In genomic region chr2:200585730-200586643, GRCh38 we compare ENCODE assay signal across 1 cellular context.
A peak's percentile ranks its signal among the peaks of the same experiment; 100 is the strongest.
TF ChIP-seq lines count a peak whose summit lies in the region.

AOX1 (plus strand) TSS chr2:200586014; CDS start chr2:200586109, 95 bp downstream.

TF ChIP-seq in HepG2, 621 proteins besides CTCF, POLR2A, EP300 and RAD21 (continued from another document and continues in another):
- TF ChIP-seq ZNF367 (CRISPR knock-in tag; IDR thresholded peaks at IDR 0.05; ENCODE audit: borderline replicate concordance), result no peak; the same call in 1 of the 2 replicates
- 0 out of 2 replicates have a peak, but pooled peaks have one; percentile 21 for TF ChIP-seq ZNF562 (CRISPR knock-in tag; IDR thresholded peaks at IDR 0.05; ENCODE audit: borderline replicate concordance)
- TF ChIP-seq SAFB2 (CRISPR knock-in tag; IDR thresholded peaks at IDR 0.05; ENCODE audit: borderline replicate concordance, low read depth), result peak; percentile 76; the same call in 1 of the 2 replicates
- no peak for TF ChIP-seq ETS1 (CRISPR knock-in tag; IDR thresholded peaks at IDR 0.05)
- TF ChIP-seq ZNF674 (CRISPR knock-in tag; IDR thresholded peaks at IDR 0.05; ENCODE audit: low read depth), result no peak
- no peak for TF ChIP-seq NRL (CRISPR knock-in tag; IDR thresholded peaks at IDR 0.05; ENCODE audit: borderline replicate concordance)
- TF ChIP-seq ZNF75D (CRISPR knock-in tag; IDR thresholded peaks at IDR 0.05; ENCODE audit: borderline replicate concordance), result 0 out of 2 replicates have a peak, but pooled peaks have one; percentile 36
- TF ChIP-seq ATF1 (CRISPR knock-in tag; IDR thresholded peaks at IDR 0.05), result peak; percentile 63
- no peak for TF ChIP-seq SP5 (CRISPR knock-in tag; IDR thresholded peaks at IDR 0.05; ENCODE audit: borderline replicate concordance, low read depth)
- TF ChIP-seq, protein P1, sequence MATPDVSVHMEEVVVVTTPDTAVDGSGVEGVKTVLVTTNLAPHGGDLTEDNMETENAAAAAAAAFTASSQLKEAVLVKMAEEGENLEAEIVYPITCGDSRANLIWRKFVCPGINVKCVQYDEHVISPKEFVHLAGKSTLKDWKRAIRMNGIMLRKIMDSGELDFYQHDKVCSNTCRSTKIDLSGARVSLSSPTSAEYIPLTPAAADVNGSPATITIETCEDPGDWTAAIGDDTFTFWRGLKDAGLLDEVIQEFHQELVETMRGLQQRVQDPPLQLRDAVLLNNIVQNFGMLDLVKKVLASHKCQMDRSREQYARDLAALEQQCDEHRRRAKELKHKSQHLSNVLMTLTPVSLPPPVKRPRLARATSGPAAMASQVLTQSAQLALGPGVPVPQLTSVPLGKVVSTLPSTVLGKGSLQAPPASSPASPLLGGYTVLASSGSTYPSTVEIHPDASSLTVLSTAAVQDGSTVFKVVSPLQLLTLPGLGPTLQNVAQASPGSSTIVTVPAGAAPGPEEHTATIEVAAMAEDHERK (CRISPR knock-in tag; IDR thresholded peaks at IDR 0.05; ENCODE audit: low read depth), result peak; percentile 35; the same call in 1 of the 2 replicates
- TF ChIP-seq ZNF12 (CRISPR knock-in tag; IDR thresholded peaks at IDR 0.05), result no peak
- no peak for TF ChIP-seq ZNF235 (CRISPR knock-in tag; IDR thresholded peaks at IDR 0.05; ENCODE audit: borderline replicate concordance)
- TF ChIP-seq TFDP2 (CRISPR knock-in tag; IDR thresholded peaks at IDR 0.05), result peak; percentile 78
- TF ChIP-seq ZNF709 (CRISPR knock-in tag; IDR thresholded peaks at IDR 0.05), result peak; percentile 80; the same call in 1 of the 2 replicates
- TF ChIP-seq, protein P2, sequence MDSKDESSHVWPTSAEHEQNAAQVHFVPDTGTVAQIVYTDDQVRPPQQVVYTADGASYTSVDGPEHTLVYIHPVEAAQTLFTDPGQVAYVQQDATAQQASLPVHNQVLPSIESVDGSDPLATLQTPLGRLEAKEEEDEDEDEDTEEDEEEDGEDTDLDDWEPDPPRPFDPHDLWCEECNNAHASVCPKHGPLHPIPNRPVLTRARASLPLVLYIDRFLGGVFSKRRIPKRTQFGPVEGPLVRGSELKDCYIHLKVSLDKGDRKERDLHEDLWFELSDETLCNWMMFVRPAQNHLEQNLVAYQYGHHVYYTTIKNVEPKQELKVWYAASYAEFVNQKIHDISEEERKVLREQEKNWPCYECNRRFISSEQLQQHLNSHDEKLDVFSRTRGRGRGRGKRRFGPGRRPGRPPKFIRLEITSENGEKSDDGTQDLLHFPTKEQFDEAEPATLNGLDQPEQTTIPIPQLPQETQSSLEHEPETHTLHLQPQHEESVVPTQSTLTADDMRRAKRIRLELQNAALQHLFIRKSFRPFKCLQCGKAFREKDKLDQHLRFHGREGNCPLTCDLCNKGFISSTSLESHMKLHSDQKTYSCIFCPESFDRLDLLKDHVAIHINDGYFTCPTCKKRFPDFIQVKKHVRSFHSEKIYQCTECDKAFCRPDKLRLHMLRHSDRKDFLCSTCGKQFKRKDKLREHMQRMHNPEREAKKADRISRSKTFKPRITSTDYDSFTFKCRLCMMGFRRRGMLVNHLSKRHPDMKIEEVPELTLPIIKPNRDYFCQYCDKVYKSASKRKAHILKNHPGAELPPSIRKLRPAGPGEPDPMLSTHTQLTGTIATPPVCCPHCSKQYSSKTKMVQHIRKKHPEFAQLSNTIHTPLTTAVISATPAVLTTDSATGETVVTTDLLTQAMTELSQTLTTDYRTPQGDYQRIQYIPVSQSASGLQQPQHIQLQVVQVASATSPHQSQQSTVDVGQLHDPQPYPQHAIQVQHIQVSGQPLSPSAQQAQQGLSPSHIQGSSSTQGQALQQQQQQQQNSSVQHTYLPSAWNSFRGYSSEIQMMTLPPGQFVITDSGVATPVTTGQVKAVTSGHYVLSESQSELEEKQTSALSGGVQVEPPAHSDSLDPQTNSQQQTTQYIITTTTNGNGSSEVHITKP (CRISPR knock-in tag; IDR thresholded peaks at IDR 0.05; ENCODE audit: low read depth), result no peak
- TF ChIP-seq ZBTB38 (CRISPR knock-in tag; IDR thresholded peaks at IDR 0.05), result peak; percentile 76; the same call in 1 of the 2 replicates
- TF ChIP-seq, protein P3, sequence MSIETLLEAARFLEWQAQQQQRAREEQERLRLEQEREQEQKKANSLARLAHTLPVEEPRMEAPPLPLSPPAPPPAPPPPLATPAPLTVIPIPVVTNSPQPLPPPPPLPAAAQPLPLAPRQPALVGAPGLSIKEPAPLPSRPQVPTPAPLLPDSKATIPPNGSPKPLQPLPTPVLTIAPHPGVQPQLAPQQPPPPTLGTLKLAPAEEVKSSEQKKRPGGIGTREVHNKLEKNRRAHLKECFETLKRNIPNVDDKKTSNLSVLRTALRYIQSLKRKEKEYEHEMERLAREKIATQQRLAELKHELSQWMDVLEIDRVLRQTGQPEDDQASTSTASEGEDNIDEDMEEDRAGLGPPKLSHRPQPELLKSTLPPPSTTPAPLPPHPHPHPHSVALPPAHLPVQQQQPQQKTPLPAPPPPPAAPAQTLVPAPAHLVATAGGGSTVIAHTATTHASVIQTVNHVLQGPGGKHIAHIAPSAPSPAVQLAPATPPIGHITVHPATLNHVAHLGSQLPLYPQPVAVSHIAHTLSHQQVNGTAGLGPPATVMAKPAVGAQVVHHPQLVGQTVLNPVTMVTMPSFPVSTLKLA (IDR thresholded peaks at IDR 0.05), result peak; percentile 34; the same call in 1 of the 2 replicates
- TF ChIP-seq FOXC1 (CRISPR knock-in tag; IDR thresholded peaks at IDR 0.05; ENCODE audit: borderline replicate concordance), result 0 out of 2 replicates have a peak, but pooled peaks have one; percentile 19
- TF ChIP-seq ZNF841 (CRISPR knock-in tag; IDR thresholded peaks at IDR 0.05; ENCODE audit: borderline replicate concordance), result no peak
- peak; percentile 80; the same call in 1 of the 3 replicates for TF ChIP-seq MXI1 (IDR thresholded peaks at IDR 0.05; ENCODE audit: borderline replicate concordance, low read depth, low read length)
- TF ChIP-seq ZFP91 (CRISPR knock-in tag; IDR thresholded peaks at IDR 0.05; ENCODE audit: borderline replicate concordance), result peak; percentile 89
- TF ChIP-seq ZNF281 (CRISPR knock-in tag; IDR thresholded peaks at IDR 0.05; ENCODE audit: borderline replicate concordance), result no peak
- TF ChIP-seq ZNF740 (CRISPR knock-in tag; IDR thresholded peaks at IDR 0.05), result no peak
- TF ChIP-seq HNF1A (IDR thresholded peaks at IDR 0.05; ENCODE audit: low read depth), result no peak
- peak; percentile 73 for TF ChIP-seq HNF1A (CRISPR knock-in tag; IDR thresholded peaks at IDR 0.05; ENCODE audit: borderline replicate concordance)
- TF ChIP-seq ZNF816 (CRISPR knock-in tag; IDR thresholded peaks at IDR 0.05; ENCODE audit: borderline replicate concordance), result no peak
- TF ChIP-seq, protein P4, sequence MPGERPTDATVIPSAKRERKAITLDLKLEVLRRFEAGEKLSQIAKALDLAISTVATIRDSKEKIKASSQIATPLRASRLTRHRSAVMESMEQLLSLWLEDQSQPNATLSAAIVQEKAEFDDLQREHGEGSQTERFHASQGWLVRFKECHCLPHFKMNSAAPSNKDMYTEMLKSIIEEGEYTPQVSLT (CRISPR knock-in tag; IDR thresholded peaks at IDR 0.05; ENCODE audit: borderline replicate concordance, low read depth), result 0 out of 2 replicates have a peak, but pooled peaks have one; percentile 38
- 0 out of 2 replicates have a peak, but pooled peaks have one; percentile 45 for TF ChIP-seq WIZ (CRISPR knock-in tag; IDR thresholded peaks at IDR 0.05)
- peak; percentile 91; the same call in 1 of the 2 replicates for TF ChIP-seq RNF219 (CRISPR knock-in tag; IDR thresholded peaks at IDR 0.05)
